22 cellular contexts compared by ENCODE assay signal in the genomic region with DNA sequence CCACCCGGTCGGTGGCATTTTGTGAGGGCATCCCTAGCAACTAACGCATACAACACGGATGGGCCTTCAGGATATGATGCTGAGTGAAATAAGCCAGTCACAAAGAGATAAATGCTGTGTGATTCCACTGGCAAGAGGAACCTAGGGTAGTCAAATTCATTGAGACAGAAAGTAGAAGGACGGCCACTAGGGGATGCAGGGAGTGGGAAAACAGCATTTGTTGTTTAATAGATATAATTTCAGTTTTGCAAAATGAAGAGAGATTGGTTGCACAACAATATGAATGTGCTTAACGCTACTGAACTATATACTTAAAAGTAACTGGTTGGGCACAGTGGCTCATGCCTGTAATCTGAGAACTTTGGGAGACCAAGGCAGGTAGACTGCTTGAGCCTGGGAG.
DNase-seq lines count a peak whose midpoint lies in the region; ATAC-seq and TF ChIP-seq lines count a peak whose summit lies in the region.
"Had no signal": no experiment of that assay in that cellular context is flagged by ENCODE, and none has a peak within 500 bp of the region (broad histone marks: within the 10 kb centered on the region; RNA-seq: fewer than 3 reads in every experiment).

No MANE protein-coding gene starts in this region.

- TF ChIP-seq POLR2A in spleen (IDR thresholded peaks at IDR 0.05): no peak

- H3K36me3 Mint-ChIP-seq in GM23338 (ENCODE audit: low read depth): no peaks in the 10 kb centered on the region

- no peaks in the 10 kb centered on the region for H3K79me2 ChIP-seq in GM23338 (replicated peaks; ENCODE audit: insufficient read depth)

- H3K27ac ChIP-seq in GM23338 (ENCODE audit: low read depth) (no peak overlapping the region), RWPE2 (ENCODE audit: poor library complexity, severe bottlenecking) (no peak overlapping the region), spleen (no peak overlapping the region)
- H3K27ac ChIP-seq: esophagus squamous epithelium, KMS-11, SJCRH30, WERI-Rb-1 had no signal

- H3K4me1 ChIP-seq in GM23338 (ENCODE audit: insufficient read depth) (no peaks in the 10 kb centered on the region), RWPE2 (ENCODE audit: insufficient read depth, poor library complexity, severe bottlenecking) (no peaks in the 10 kb centered on the region), spleen (peaks cover 0 to 7% (median 0%) of the 10 kb centered on the region in 6 donors)
- H3K4me1 ChIP-seq: esophagus squamous epithelium, SJCRH30 had no signal

- H3K9me3 Mint-ChIP-seq in GM23338: no peaks in the 10 kb centered on the region

- H3K27ac Mint-ChIP-seq in GM23338: no peak overlapping the region

- no peaks in the 10 kb centered on the region for H3F3A ChIP-seq in GM23338 (replicated peaks; ENCODE audit: low read depth)

- ATAC-seq in GM23338 (peak; percentile 32; the same call in 2 of the 3 replicates), RWPE2 (ENCODE audit: low read depth) (no peak), esophagus mucosa (no peak)
- ATAC-seq: left ventricle myocardium superior, mucosa of descending colon had no signal

- H3K27me3 ChIP-seq in GM23338 (ENCODE audit: insufficient read depth) (no peaks in the 10 kb centered on the region), RWPE2 (ENCODE audit: insufficient read depth, poor library complexity, severe bottlenecking) (peaks cover 3% of the 10 kb centered on the region), spleen (replicated peaks in 1 of 7) (no peaks in the 10 kb centered on the region)
- H3K27me3 ChIP-seq: esophagus squamous epithelium, SJCRH30 had no signal

- TF ChIP-seq CTCF in AG09309 (IDR thresholded peaks at IDR 0.05; ENCODE audit: control insufficient read depth, insufficient read depth, low read depth, low read length, missing control alignments): peak; percentile 25
- peak; percentile 40 to 42 for TF ChIP-seq CTCF in GM23338 (conservative IDR thresholded peaks at IDR 0.05; ENCODE audit: low read depth in 2 of 2)
- peak; percentile 17 for TF ChIP-seq CTCF in RWPE2 (IDR thresholded peaks at IDR 0.05; ENCODE audit: poor library complexity, severe bottlenecking)
- TF ChIP-seq CTCF in fibroblast of villous mesenchyme (IDR thresholded peaks at IDR 0.05; ENCODE audit: insufficient read depth, low read depth, low read length): peak; percentile 21
- no peak for TF ChIP-seq CTCF in spleen (IDR thresholded peaks at IDR 0.05 in 8 of 11, conservative IDR thresholded peaks at IDR 0.05 in 3 of 11)

- H3K4me2 ChIP-seq in GM23338: no peak overlapping the region
- H3K4me2 ChIP-seq: KMS-11, smooth muscle cell had no signal

- no peak overlapping the region for H2AFZ ChIP-seq in GM23338

- H3K36me3 ChIP-seq in GM23338 (ENCODE audit: insufficient read depth) (no peaks in the 10 kb centered on the region), RWPE2 (ENCODE audit: low read depth) (no peaks in the 10 kb centered on the region), spleen (no peaks in the 10 kb centered on the region)
- H3K36me3 ChIP-seq: esophagus squamous epithelium, SJCRH30, WERI-Rb-1 had no signal

- H3K4me3 Mint-ChIP-seq in GM23338: no peak overlapping the region

- H3K9me3 ChIP-seq in RWPE2 (ENCODE audit: severe bottlenecking) (no peaks in the 10 kb centered on the region), spleen (no peaks in the 10 kb centered on the region)
- H3K9me3 ChIP-seq: esophagus squamous epithelium, mucosa of descending colon, SJCRH30 had no signal

- WGBS in spleen, 5 donors: 88 to 96% (median 92%) methylated on average over 6 of the region's 6 CpGs

- H4K20me1 ChIP-seq in GM23338 (replicated peaks; ENCODE audit: insufficient read depth): no peaks in the 10 kb centered on the region

- H3K4me3 ChIP-seq in AG09309 (ENCODE audit: control insufficient read depth, low read depth, low read length): no peak overlapping the region
- H3K4me3 ChIP-seq in GM23338: no peak overlapping the region
- no peak overlapping the region for H3K4me3 ChIP-seq in RWPE2 (ENCODE audit: severe bottlenecking)
- no peak overlapping the region for H3K4me3 ChIP-seq in fibroblast of villous mesenchyme (ENCODE audit: low read depth, low read length)
- H3K4me3 ChIP-seq in spleen: no peak overlapping the region
- H3K4me3 ChIP-seq: esophagus squamous epithelium, mucosa of descending colon, SJCRH30, smooth muscle cell had no signal

- H3K4me1 Mint-ChIP-seq in GM23338: peaks cover 1% of the 10 kb centered on the region; the same call in 2 of the 3 replicates

- intact Hi-C loops in spleen (cut with DNase I; ENCODE audit: low total_unique reads): no loop called here

- DNase-seq in AG09309 (ENCODE audit: low read depth) (no peak), GM23338 (ENCODE audit: low spot score) (peak; percentile 19), RWPE2 (ENCODE audit: low spot score) (no peak), fibroblast of villous mesenchyme (ENCODE audit: low read depth) (no peak), T-helper 1 cell (no peak), spleen (no peak)
- no peak for DNase-seq in activated CD4-positive, alpha-beta T cell treated with anti-CD3 and anti-CD28 coated beads, Interleukin-2, amount 50 U/mL, for 48 hours
- DNase-seq: activated CD4-positive, alpha-beta T cell treated with anti-CD3 and anti-CD28 coated beads, Interleukin-2, amount 50 U/mL, for 4 hours; activated gamma-delta T cell treated with Interleukin-2 at 50 U/mL for 16 hours; DMS 273 treated with DMSO at 0.1 percent for 48 hours; esophagus squamous epithelium; GF-D8; H7; left ventricle myocardium superior; mucosa of descending colon; NCI-H1092; NCI-H2029 treated with DMSO at 0.1 percent for 48 hours; SJCRH30; WERI-Rb-1 had no signal

- H3K9me2 ChIP-seq in GM23338 (ENCODE audit: insufficient read depth): no peaks in the 10 kb centered on the region

- H3K27me3 Mint-ChIP-seq in GM23338 (ENCODE audit: insufficient read depth, low read depth, poor library complexity): no peaks in the 10 kb centered on the region

TF ChIP-seq in GM23338, 12 proteins besides CTCF, POLR2A, EP300 and RAD21 (continues in another document):
- no peak for TF ChIP-seq JUNB (IDR thresholded peaks at IDR 0.05; ENCODE audit: unreplicated experiment)
- no peak for TF ChIP-seq EZH2phosphoT487 (IDR thresholded peaks at IDR 0.05; ENCODE audit: unreplicated experiment)
- TF ChIP-seq NANOG (IDR thresholded peaks at IDR 0.05; ENCODE audit: borderline replicate concordance): no peak
- TF ChIP-seq, protein P1, sequence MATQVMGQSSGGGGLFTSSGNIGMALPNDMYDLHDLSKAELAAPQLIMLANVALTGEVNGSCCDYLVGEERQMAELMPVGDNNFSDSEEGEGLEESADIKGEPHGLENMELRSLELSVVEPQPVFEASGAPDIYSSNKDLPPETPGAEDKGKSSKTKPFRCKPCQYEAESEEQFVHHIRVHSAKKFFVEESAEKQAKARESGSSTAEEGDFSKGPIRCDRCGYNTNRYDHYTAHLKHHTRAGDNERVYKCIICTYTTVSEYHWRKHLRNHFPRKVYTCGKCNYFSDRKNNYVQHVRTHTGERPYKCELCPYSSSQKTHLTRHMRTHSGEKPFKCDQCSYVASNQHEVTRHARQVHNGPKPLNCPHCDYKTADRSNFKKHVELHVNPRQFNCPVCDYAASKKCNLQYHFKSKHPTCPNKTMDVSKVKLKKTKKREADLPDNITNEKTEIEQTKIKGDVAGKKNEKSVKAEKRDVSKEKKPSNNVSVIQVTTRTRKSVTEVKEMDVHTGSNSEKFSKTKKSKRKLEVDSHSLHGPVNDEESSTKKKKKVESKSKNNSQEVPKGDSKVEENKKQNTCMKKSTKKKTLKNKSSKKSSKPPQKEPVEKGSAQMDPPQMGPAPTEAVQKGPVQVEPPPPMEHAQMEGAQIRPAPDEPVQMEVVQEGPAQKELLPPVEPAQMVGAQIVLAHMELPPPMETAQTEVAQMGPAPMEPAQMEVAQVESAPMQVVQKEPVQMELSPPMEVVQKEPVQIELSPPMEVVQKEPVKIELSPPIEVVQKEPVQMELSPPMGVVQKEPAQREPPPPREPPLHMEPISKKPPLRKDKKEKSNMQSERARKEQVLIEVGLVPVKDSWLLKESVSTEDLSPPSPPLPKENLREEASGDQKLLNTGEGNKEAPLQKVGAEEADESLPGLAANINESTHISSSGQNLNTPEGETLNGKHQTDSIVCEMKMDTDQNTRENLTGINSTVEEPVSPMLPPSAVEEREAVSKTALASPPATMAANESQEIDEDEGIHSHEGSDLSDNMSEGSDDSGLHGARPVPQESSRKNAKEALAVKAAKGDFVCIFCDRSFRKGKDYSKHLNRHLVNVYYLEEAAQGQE (IDR thresholded peaks at IDR 0.05; ENCODE audit: unreplicated experiment): no peak
- TF ChIP-seq STAT1 (IDR thresholded peaks at IDR 0.05; ENCODE audit: unreplicated experiment): no peak
- no peak for TF ChIP-seq CREB1 (CRISPR knock-in tag; IDR thresholded peaks at IDR 0.05; ENCODE audit: low read depth)

Comparison
In these comparisons a context has a peak if more than half of its experiments do, and no peak if none do; other contexts are left out.
1. CTCF ChIP-seq: peak in AG09309 (single experiment), GM23338 (2 of 2), RWPE2 (single experiment) and fibroblast of villous mesenchyme (single experiment); none in spleen (0 of 11).